In the genomic region with DNA sequence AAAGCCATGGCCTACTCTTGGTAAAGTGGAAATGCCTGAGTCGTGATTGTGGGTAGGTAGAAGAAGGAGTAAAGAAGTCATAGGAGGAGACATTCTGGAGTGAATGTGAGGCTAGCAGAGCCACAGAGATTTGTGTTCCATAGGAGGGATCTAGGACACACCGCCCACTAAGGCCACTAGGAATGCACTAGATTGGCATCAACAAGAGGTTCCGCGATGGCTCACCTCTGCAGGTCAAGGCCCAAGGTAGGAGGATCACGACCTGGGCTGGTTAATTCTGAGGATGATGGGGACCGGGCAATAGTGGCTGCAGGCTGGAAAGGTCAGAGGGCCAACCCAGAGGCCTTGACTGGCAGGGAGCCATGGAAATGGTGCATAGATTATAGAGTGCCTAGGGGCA, we compare ENCODE assay signal across 34 cellular contexts. TPM values are rescaled to one million over a fixed set of nuclear protein-coding genes. Genes with fewer than 3 reads are reported as not detected.
"Had no signal": no experiment of that assay in that cellular context is flagged by ENCODE, and none has a peak within 500 bp of the region (broad histone marks: within the 10 kb centered on the region; RNA-seq: fewer than 3 reads in every experiment).

No MANE protein-coding gene starts in this region.

- H3K4me1 ChIP-seq: adrenal gland, body of pancreas, breast epithelium had no signal

- H3K9me3 ChIP-seq: adrenal gland, body of pancreas had no signal

- DNase-seq: activated B cell treated with CpG ODN at 0.5 μM for 24 hours; activated CD4-positive, alpha-beta memory T cell treated with anti-CD3 and anti-CD28 coated beads for 36 hours; activated CD4-positive, alpha-beta T cell treated with anti-CD3 and anti-CD28 coated beads for 4 hours; activated CD4-positive, alpha-beta T cell treated with anti-CD3 and anti-CD28 coated beads, Interleukin-2, amount 10 ng/mL, durations not matched to agents 24 days and 14 days; activated CD4-positive, alpha-beta T cell treated with anti-CD3 and anti-CD28 coated beads, Interleukin-2, amount 50 U/mL, for 1 hour; activated CD4-positive, alpha-beta T cell treated with anti-CD3 and anti-CD28 coated beads, Interleukin-2, amount 50 U/mL, for 4 hours; activated CD4-positive, CD25-positive, alpha-beta regulatory T cell treated with anti-CD3 and anti-CD28 coated beads, Interleukin-2, amount 50 U/mL, for 72 hours; activated CD8-positive, alpha-beta memory T cell treated with anti-CD3 and anti-CD28 coated beads, Interleukin-2, amount 50 U/mL, for 4 hours; activated CD8-positive, alpha-beta T cell treated with anti-CD3 and anti-CD28 coated beads for 36 hours; activated effector memory CD4-positive, alpha-beta T cell treated with anti-CD3 and anti-CD28 coated beads, Interleukin-2, amount 50 U/mL, for 16 hours; activated gamma-delta T cell treated with Interleukin-2 at 50 U/mL for 16 hours; activated naive CD4-positive, alpha-beta T cell; activated naive CD4-positive, alpha-beta T cell treated with anti-CD3 and anti-CD28 coated beads for 36 hours; activated naive CD4-positive, alpha-beta T cell treated with anti-CD3 and anti-CD28 coated beads, Interleukin-2, amount 50 U/mL, for 16 hours; activated naive CD8-positive, alpha-beta T cell treated with anti-CD3 and anti-CD28 coated beads for 36 hours; activated T-cell treated with anti-CD3 and anti-CD28 coated beads for 4 hours; activated T-cell treated with anti-CD3 and anti-CD28 coated beads, Interleukin-2, amount 50 U/mL, for 1 hour; activated T-cell treated with anti-CD3 and anti-CD28 coated beads, Interleukin-2, amount 50 U/mL, for 4 hours; activated T-cell treated with anti-CD3 and anti-CD28 coated beads, Interleukin-2, amount 50 U/mL, for 72 hours; adrenal gland; amniotic stem cell; aorta; body of pancreas; brain microvascular endothelial cell; central memory CD4-positive, alpha-beta T cell; T-helper 1 cell; T-helper 2 cell; T-helper 9 cell had no signal

- H3K27me3 ChIP-seq: adrenal gland, body of pancreas, brain microvascular endothelial cell, breast epithelium had no signal

- H3K36me3 ChIP-seq: adrenal gland, brain microvascular endothelial cell, breast epithelium had no signal

- H3K27ac ChIP-seq: adrenal gland, body of pancreas, brain microvascular endothelial cell, breast epithelium, VCaP had no signal

- H3K4me3 ChIP-seq: adrenal gland, body of pancreas, breast epithelium had no signal

RNA-seq across cellular contexts. Expression of gene OPCML, which starts 48.8 kb away (rescaled TPM):
- total RNA-seq: activated B cell treated with CpG ODN at 0.5 μM for 24 hours; activated CD4-positive, alpha-beta memory T cell treated with anti-CD3 and anti-CD28 coated beads for 36 hours; activated CD4-positive, alpha-beta T cell treated with anti-CD3 and anti-CD28 coated beads, Interleukin-2, amount 10 ng/mL, durations not matched to agents 24 days and 14 days; activated CD8-positive, alpha-beta memory T cell treated with anti-CD3 and anti-CD28 coated beads for 36 hours; activated CD8-positive, alpha-beta T cell treated with anti-CD3 and anti-CD28 coated beads for 36 hours; activated naive CD4-positive, alpha-beta T cell treated with anti-CD3 and anti-CD28 coated beads for 36 hours; activated naive CD4-positive, alpha-beta T cell treated with anti-CD3 and anti-CD28 coated beads, Interleukin-2, amount 50 U/mL, for 72 hours; activated naive CD8-positive, alpha-beta T cell treated with anti-CD3 and anti-CD28 coated beads for 36 hours; activated T-cell treated with anti-CD3 and anti-CD28 coated beads, Interleukin-2, amount 50 U/mL, for 4 hours; activated T-cell treated with anti-CD3 and anti-CD28 coated beads, Interleukin-2, amount 50 U/mL, for 72 hours; activated T-helper 1 cell treated with anti-CD3 and anti-CD28 coated beads, Interleukin-12 subunit alpha, Interleukin-12 subunit beta, Interleukin-2, Interleukin-4 antibody, amounts not matched to agents 30 ng/mL and 10 ng/mL and 1 ng/mL, durations not matched to agents 14 hours and 24 hours and 36 hours; activated T-helper 17 cell treated with anti-CD3 and anti-CD28 coated beads, Interleukin-2, amount 50 U/mL, for 72 hours; breast epithelium had no signal
